Comparison of ENCODE assay signal across 15 cellular contexts in genomic region chr1:51897699-51898031, GRCh38. TPM values are rescaled to one million over a fixed set of nuclear protein-coding genes. Genes with fewer than 3 reads are reported as not detected.
DNase-seq lines count a peak whose midpoint lies in the region; TF ChIP-seq lines count a peak whose summit lies in the region.
"Had no signal": no experiment of that assay in that cellular context is flagged by ENCODE, and none has a peak within 500 bp of the region (broad histone marks: within the 10 kb centered on the region; RNA-seq: fewer than 3 reads in every experiment).

No MANE protein-coding gene starts in this region.

- peaks cover 31% of the 10 kb centered on the region for H3K4me1 ChIP-seq in ACC112 (ENCODE audit: control insufficient read depth, insufficient read depth, low read length, unreplicated experiment)
- no peaks in the 10 kb centered on the region for H3K4me1 ChIP-seq in esophagus squamous epithelium
- H3K4me1 ChIP-seq: BE2C had no signal

- peak overlapping the region; percentile 66 for H2AFZ ChIP-seq in ACC112 (ENCODE audit: low read length, unreplicated experiment)

- H3K4me3 ChIP-seq in ACC112 (ENCODE audit: low read depth, low read length) (peak overlapping the region; percentile 56), dorsolateral prefrontal cortex (no peak overlapping the region), esophagus squamous epithelium (no peak overlapping the region)
- H3K4me3 ChIP-seq: coronary artery, tibial artery had no signal

- DNase-seq in HS-27A (ENCODE audit: low read depth) (peak; percentile 97), amniotic epithelial cell (ENCODE audit: low read depth) (peak; percentile 92), glomerular endothelial cell (ENCODE audit: extremely low read depth, low read depth, low spot score) (peak; percentile 71), SHP77 (lab: John Stamatoyannopoulos, UW) (no peak), dorsolateral prefrontal cortex (no peak), esophagus squamous epithelium (lab: John Stamatoyannopoulos, UW) (no peak)
- no peak for DNase-seq in activated CD4-positive, alpha-beta T cell treated with anti-CD3 and anti-CD28 coated beads for 1 hour
- DNase-seq: activated CD4-positive, alpha-beta T cell treated with anti-CD3 and anti-CD28 coated beads, Interleukin-2, amount 50 U/mL, for 48 hours; activated gamma-delta T cell treated with Interleukin-2 at 50 U/mL for 16 hours; BE2C; NCI-H1436 treated with DMSO at 0.1 percent for 48 hours; right cardiac atrium; tibial artery had no signal

- H3K36me3 ChIP-seq in ACC112 (ENCODE audit: insufficient read depth, low read length) (no peaks in the 10 kb centered on the region), esophagus squamous epithelium (no peaks in the 10 kb centered on the region)
- H3K36me3 ChIP-seq: BE2C, tibial artery had no signal

- no peak for TF ChIP-seq POLR2A in esophagus squamous epithelium (IDR thresholded peaks at IDR 0.05)

- H3K9me3 ChIP-seq in esophagus squamous epithelium: no peaks in the 10 kb centered on the region
- H3K9me3 ChIP-seq: BE2C, tibial artery had no signal

- H3K27ac ChIP-seq in ACC112 (ENCODE audit: low read depth, low read length): peak overlapping the region; percentile 98
- no peak overlapping the region for H3K27ac ChIP-seq in dorsolateral prefrontal cortex
- H3K27ac ChIP-seq in esophagus squamous epithelium: no peak overlapping the region
- H3K27ac ChIP-seq: coronary artery, tibial artery had no signal

- TF ChIP-seq CTCF in dorsolateral prefrontal cortex (IDR thresholded peaks at IDR 0.05 in 54 of 56, conservative IDR thresholded peaks at IDR 0.05 in 2 of 56; ENCODE audit: low read depth in 1 of 56, partially characterized antibody in 56 of 56) (no peak), esophagus squamous epithelium (IDR thresholded peaks at IDR 0.05) (no peak)

- intact Hi-C loops in dorsolateral prefrontal cortex (cut with DNase I) (loop anchor here (2.0 kb wide), 2 partner anchors 103 to 105 kb away; no protein-coding TSS in a partner anchor), esophagus squamous epithelium (cut with DNase I) (loop anchor here (5.0 kb wide), 1 partner anchor 105 kb away; no protein-coding TSS in a partner anchor)

- H3K27me3 ChIP-seq in ACC112 (ENCODE audit: insufficient read depth, low read length) (no peaks in the 10 kb centered on the region), dorsolateral prefrontal cortex (peaks cover 0 to 22% (median 0%) of the 10 kb centered on the region in 45 donors), esophagus squamous epithelium (peaks cover 0 to 90% (median 0%) of the 10 kb centered on the region in 4 donors)
- H3K27me3 ChIP-seq: BE2C had no signal

- no peaks in the 10 kb centered on the region for H3K79me2 ChIP-seq in ACC112 (ENCODE audit: control insufficient read depth, insufficient read depth, low read length, unreplicated experiment)

RNA-seq across cellular contexts. Expression of gene NRDC, which starts 19.1 kb away (rescaled TPM):
- total RNA-seq in glomerular endothelial cell (56.6 and 68.0 TPM in 2 replicates), dorsolateral prefrontal cortex (100 to 1,000 TPM; 108 to 175 (median 151) TPM), esophagus squamous epithelium (10 to 100 TPM; 35.1 to 83.7 (median 64.1) TPM)

Comparison
In these comparisons a context has a peak if more than half of its experiments do, and no peak if none do; other contexts are left out.
1. DNase-seq: peak in HS-27A (single experiment), amniotic epithelial cell (single experiment) and glomerular endothelial cell (single experiment); none in SHP77 (0 of 2), activated CD4-positive, alpha-beta T cell treated with anti-CD3 and anti-CD28 coated beads for 1 hour (single experiment), dorsolateral prefrontal cortex (0 of 10) and esophagus squamous epithelium (single experiment).